ENCODE assay signal across 8 cellular contexts in genomic region chr19:57362997-57363705, GRCh38.
DNase-seq lines count a peak whose midpoint lies in the region; ATAC-seq and TF ChIP-seq lines count a peak whose summit lies in the region.

Gene TRAPPC2B, plus strand, starts transcription at chr19:57363551. Its CDS starts 1,283 bp downstream, at chr19:57364834.
Gene ZNF547, plus strand, starts transcription at chr19:57363551. Its CDS starts 5,005 bp downstream, at chr19:57368556.

- peaks cover 11 to 19% of the 10 kb centered on the region in 2 experiments for H3K4me1 ChIP-seq in neutrophil (ENCODE audit: control insufficient read depth in 1 of 2, insufficient read depth in 1 of 2, low read depth in 1 of 2, low read length in 1 of 2)

- H3K4me3 ChIP-seq in GM06990 (replicated peaks; ENCODE audit: low read depth, low read length) (peak within 1 kb of the TSS; percentile 83), SK-N-MC (peak within 1 kb of the TSS; percentile 95), neutrophil (ENCODE audit: low read depth in 1 of 2, low read length in 1 of 2) (peak within 1 kb of the TSS; percentile 55 to 58)

- H3K9me3 Mint-ChIP-seq in activated naive CD4-positive, alpha-beta T cell treated with anti-CD3 and anti-CD28 coated beads, Interleukin-2, amount 50 U/mL, for 24 hours = peaks cover 9% of the 10 kb centered on the region

- H3K27ac ChIP-seq in SK-N-MC = peak within 1 kb of the TSS; percentile 98
- H3K27ac ChIP-seq in neutrophil = peak within 1 kb of the TSS; percentile 81
- peak within 1 kb of the TSS; percentile 76 for H3K27ac ChIP-seq in substantia nigra (ENCODE audit: low read depth, low read length, poor library complexity, severe bottlenecking)

- H3K27me3 ChIP-seq in GM06990 (replicated peaks; ENCODE audit: control insufficient read depth, insufficient read depth, low read length) = no peaks in the 10 kb centered on the region
- no peaks in the 10 kb centered on the region for H3K27me3 ChIP-seq in neutrophil

- peak within 1 kb of the TSS; percentile 88 for H3K9ac ChIP-seq in SK-N-MC (ENCODE audit: insufficient read length)

- peaks cover 21% of the 10 kb centered on the region for H3K4me1 Mint-ChIP-seq in activated naive CD4-positive, alpha-beta T cell treated with anti-CD3 and anti-CD28 coated beads, Interleukin-2, amount 50 U/mL, for 24 hours

- peak within 1 kb of the TSS; percentile 98 for H3K27ac Mint-ChIP-seq in activated naive CD4-positive, alpha-beta T cell treated with anti-CD3 and anti-CD28 coated beads, Interleukin-2, amount 50 U/mL, for 24 hours

- peaks cover 3% of the 10 kb centered on the region; the same call in 1 of the 2 replicates for H3K9me3 ChIP-seq in SK-N-MC (ENCODE audit: low read depth, low read length)
- peaks cover 42% of the 10 kb centered on the region for H3K9me3 ChIP-seq in neutrophil

- ATAC-seq in HG02571 (IDR thresholded peaks at IDR 0.05; ENCODE audit: unreplicated experiment) = peak; percentile 96

- no peaks in the 10 kb centered on the region for H3K27me3 Mint-ChIP-seq in activated naive CD4-positive, alpha-beta T cell treated with anti-CD3 and anti-CD28 coated beads, Interleukin-2, amount 50 U/mL, for 24 hours

- peaks cover 30% of the 10 kb centered on the region for H3K36me3 Mint-ChIP-seq in activated naive CD4-positive, alpha-beta T cell treated with anti-CD3 and anti-CD28 coated beads, Interleukin-2, amount 50 U/mL, for 24 hours

- DNase-seq in GM06990 (ENCODE audit: extremely low read depth, insufficient read length) (peak; percentile 99), NCI-H1048 (lab: John Stamatoyannopoulos, UW) (peak; percentile 96), SK-N-MC (ENCODE audit: low read depth, low spot score) (peak; percentile 94), germinal center (ENCODE audit: low spot score) (peak; percentile 95), substantia nigra (lab: John Stamatoyannopoulos, UW) (peak; percentile 73 to 99 (median 95))

- peaks cover 5% of the 10 kb centered on the region for H3K36me3 ChIP-seq in GM06990 (ENCODE audit: control insufficient read depth, insufficient read depth, low read length)
- peaks cover 14% of the 10 kb centered on the region; the same call in 1 of the 2 replicates for H3K36me3 ChIP-seq in SK-N-MC (ENCODE audit: insufficient read depth, low read length)
- no peaks in the 10 kb centered on the region for H3K36me3 ChIP-seq in neutrophil

- no peak for TF ChIP-seq CTCF in GM06990 (IDR thresholded peaks at IDR 0.05; ENCODE audit: insufficient read depth, low read length, poor library complexity, severe bottlenecking)
- no peak for TF ChIP-seq CTCF in neutrophil (IDR thresholded peaks at IDR 0.05)

- peak within 1 kb of the TSS; percentile 94 for H3K4me3 Mint-ChIP-seq in activated naive CD4-positive, alpha-beta T cell treated with anti-CD3 and anti-CD28 coated beads, Interleukin-2, amount 50 U/mL, for 24 hours

Comparison
In these comparisons a context has a peak if more than half of its experiments do, and no peak if none do; other contexts are left out.
1. Peak in every context shown above with its lines: DNase-seq, ATAC-seq, H3K4me3 ChIP-seq and H3K27ac ChIP-seq.